Comparison of ENCODE assay signal across 26 cellular contexts in genomic region chr2:196568506-196568905, GRCh38. TPM values are rescaled to one million over a fixed set of nuclear protein-coding genes. Genes with fewer than 3 reads are reported as not detected.
DNase-seq lines count a peak whose midpoint lies in the region; ATAC-seq and TF ChIP-seq lines count a peak whose summit lies in the region.
"Had no signal": no experiment of that assay in that cellular context is flagged by ENCODE, and none has a peak within 500 bp of the region (broad histone marks: within the 10 kb centered on the region; RNA-seq: fewer than 3 reads in every experiment).

No MANE protein-coding gene starts in this region.

- TF ChIP-seq CTCF in nephron (IDR thresholded peaks at IDR 0.05; ENCODE audit: unreplicated experiment in 3 of 3) (no peak), GM23338 (conservative IDR thresholded peaks at IDR 0.05; ENCODE audit: low read depth in 2 of 2) (no peak)

- no peaks in the 10 kb centered on the region for H3K27me3 ChIP-seq in GM23338 (ENCODE audit: insufficient read depth)
- H3K27me3 ChIP-seq: BLaER1 treated with 17β-estradiol and CSF1 and Interleukin-3, amounts not matched to agents 10 nM and 100 nM had no signal

- H2AFZ ChIP-seq in GM23338, result no peak overlapping the region

- peaks cover 48% of the 10 kb centered on the region for H3K27me3 Mint-ChIP-seq in activated CD8-positive, alpha-beta memory T cell treated with anti-CD3 and anti-CD28 coated beads, Interleukin-2, amount 10 ng/mL, durations not matched to agents 7 days and 5 days
- peaks cover 6% of the 10 kb centered on the region for H3K27me3 Mint-ChIP-seq in nephron (ENCODE audit: low read depth)
- H3K27me3 Mint-ChIP-seq in GM23338 (ENCODE audit: insufficient read depth, low read depth, poor library complexity), result no peaks in the 10 kb centered on the region

- H3F3A ChIP-seq in GM23338 (replicated peaks; ENCODE audit: low read depth), result no peaks in the 10 kb centered on the region

- no peak overlapping the region for H3K4me2 ChIP-seq in GM23338
- H3K4me2 ChIP-seq: A549; BLaER1 treated with 17β-estradiol and CSF1 and Interleukin-3, amounts not matched to agents 10 nM and 100 nM had no signal

- no peaks in the 10 kb centered on the region for H3K9me3 Mint-ChIP-seq in activated CD8-positive, alpha-beta memory T cell treated with anti-CD3 and anti-CD28 coated beads, Interleukin-2, amount 10 ng/mL, durations not matched to agents 7 days and 5 days (ENCODE audit: low read depth)
- H3K9me3 Mint-ChIP-seq in nephron (peaks cover 10% of the 10 kb centered on the region), GM23338 (no peaks in the 10 kb centered on the region)
- no peaks in the 10 kb centered on the region for H3K9me3 Mint-ChIP-seq in stimulated activated effector memory CD8-positive, alpha-beta T cell treated with anti-CD3 and anti-CD28 coated beads, Interleukin-12 subunit alpha, Interleukin-12 subunit beta, amount 100 ng/mL, for 72 hours

- CTCF ChIA-PET in activated CD8-positive, alpha-beta memory T cell treated with anti-CD3 and anti-CD28 coated beads, Interleukin-2, amount 10 ng/mL, durations not matched to agents 7 days and 5 days (lab: Charles Lee), result no interaction called here

- peak; percentile 45 for DNase-seq in activated CD8-positive, alpha-beta memory T cell treated with anti-CD3 and anti-CD28 coated beads, Interleukin-2, amount 10 ng/mL, durations not matched to agents 7 days and 5 days
- DNase-seq in activated CD8-positive, alpha-beta memory T cell treated with anti-CD3 and anti-CD28 coated beads for 24 hours, result no peak
- DNase-seq in stimulated activated effector memory CD8-positive, alpha-beta T cell treated with anti-CD3 and anti-CD28 coated beads, Interleukin-12 subunit alpha, Interleukin-12 subunit beta, amount 100 ng/mL, for 72 hours (ENCODE audit: low spot score in 2 of 2), result no peak
- DNase-seq in dermis blood vessel endothelial cell (no peak), GM23338 (ENCODE audit: low spot score) (no peak), DMS 273 (lab: John Stamatoyannopoulos, UW; ENCODE audit: unreplicated experiment) (no peak)
- DNase-seq: AML-193; Caco-2; Calu3; CD4-positive, alpha-beta T cell; CD8-positive, alpha-beta T cell; DMS 273 treated with DMSO at 0.1 percent for 48 hours; DMS153; DMS53; DMS79; DND-41; EL; GDM1 had no signal

- H3K4me1 ChIP-seq in GM23338 (ENCODE audit: insufficient read depth), result no peaks in the 10 kb centered on the region
- H3K4me1 ChIP-seq: A549, Caco-2 had no signal

- ATAC-seq in activated CD8-positive, alpha-beta memory T cell treated with anti-CD3 and anti-CD28 coated beads, Interleukin-2, amount 10 ng/mL, durations not matched to agents 7 days and 5 days, result no peak
- ATAC-seq in stimulated activated effector memory CD8-positive, alpha-beta T cell treated with anti-CD3 and anti-CD28 coated beads, Interleukin-12 subunit alpha, Interleukin-12 subunit beta, amount 100 ng/mL, for 72 hours, result peak; percentile 26
- ATAC-seq in GM23338, result no peak
- ATAC-seq: A549; CD8-positive, alpha-beta T cell; GM12878 had no signal

- no peak overlapping the region for H3K27ac Mint-ChIP-seq in activated CD8-positive, alpha-beta memory T cell treated with anti-CD3 and anti-CD28 coated beads, Interleukin-2, amount 10 ng/mL, durations not matched to agents 7 days and 5 days
- H3K27ac Mint-ChIP-seq in nephron (peak overlapping the region in 2 of 3 experiments; percentile 8 to 49), GM23338 (no peak overlapping the region)
- H3K27ac Mint-ChIP-seq in stimulated activated effector memory CD8-positive, alpha-beta T cell treated with anti-CD3 and anti-CD28 coated beads, Interleukin-12 subunit alpha, Interleukin-12 subunit beta, amount 100 ng/mL, for 72 hours, result no peak overlapping the region
- H3K27ac Mint-ChIP-seq: B cell; CD4-positive, alpha-beta T cell; CD8-positive, alpha-beta T cell had no signal

- H3K4me3 Mint-ChIP-seq in activated CD8-positive, alpha-beta memory T cell treated with anti-CD3 and anti-CD28 coated beads, Interleukin-2, amount 10 ng/mL, durations not matched to agents 7 days and 5 days, result no peak overlapping the region
- H3K4me3 Mint-ChIP-seq in nephron (no peak overlapping the region), GM23338 (no peak overlapping the region)
- no peak overlapping the region for H3K4me3 Mint-ChIP-seq in stimulated activated effector memory CD8-positive, alpha-beta T cell treated with anti-CD3 and anti-CD28 coated beads, Interleukin-12 subunit alpha, Interleukin-12 subunit beta, amount 100 ng/mL, for 72 hours
- H3K4me3 Mint-ChIP-seq: B cell; CD4-positive, alpha-beta T cell; CD8-positive, alpha-beta T cell had no signal

- H3K36me3 Mint-ChIP-seq in activated CD8-positive, alpha-beta memory T cell treated with anti-CD3 and anti-CD28 coated beads, Interleukin-2, amount 10 ng/mL, durations not matched to agents 7 days and 5 days, result no peaks in the 10 kb centered on the region
- H3K36me3 Mint-ChIP-seq in nephron (ENCODE audit: low read depth) (peaks cover 5% of the 10 kb centered on the region), GM23338 (ENCODE audit: low read depth) (0 out of 3 replicates have a peak, but pooled peaks cover 1% of the 10 kb centered on the region)
- H3K36me3 Mint-ChIP-seq in stimulated activated effector memory CD8-positive, alpha-beta T cell treated with anti-CD3 and anti-CD28 coated beads, Interleukin-12 subunit alpha, Interleukin-12 subunit beta, amount 100 ng/mL, for 72 hours, result no peaks in the 10 kb centered on the region
- H3K36me3 Mint-ChIP-seq: CD8-positive, alpha-beta T cell had no signal

- H3K4me1 Mint-ChIP-seq in activated CD8-positive, alpha-beta memory T cell treated with anti-CD3 and anti-CD28 coated beads, Interleukin-2, amount 10 ng/mL, durations not matched to agents 7 days and 5 days, result peaks cover 3% of the 10 kb centered on the region
- peaks cover 14% of the 10 kb centered on the region for H3K4me1 Mint-ChIP-seq in nephron
- H3K4me1 Mint-ChIP-seq in stimulated activated effector memory CD8-positive, alpha-beta T cell treated with anti-CD3 and anti-CD28 coated beads, Interleukin-12 subunit alpha, Interleukin-12 subunit beta, amount 100 ng/mL, for 72 hours, result no peaks in the 10 kb centered on the region
- no peaks in the 10 kb centered on the region for H3K4me1 Mint-ChIP-seq in GM23338
- H3K4me1 Mint-ChIP-seq: B cell had no signal

- no peaks in the 10 kb centered on the region for H3K9me2 ChIP-seq in GM23338 (ENCODE audit: insufficient read depth)

- H3K4me3 ChIP-seq in GM23338, result no peak overlapping the region
- H3K4me3 ChIP-seq: A549; BLaER1 treated with 17β-estradiol and CSF1 and Interleukin-3, amounts not matched to agents 10 nM and 100 nM; GM12878 had no signal

- no peak overlapping the region for H3K27ac ChIP-seq in GM23338 (ENCODE audit: low read depth)
- H3K27ac ChIP-seq: 22Rv1; A549; BLaER1 treated with 17β-estradiol and CSF1 and Interleukin-3, amounts not matched to agents 10 nM and 100 nM; C4-2B had no signal

- H4K20me1 ChIP-seq in GM23338 (replicated peaks; ENCODE audit: insufficient read depth), result no peaks in the 10 kb centered on the region
- H4K20me1 ChIP-seq: BLaER1 treated with 17β-estradiol and CSF1 and Interleukin-3, amounts not matched to agents 10 nM and 100 nM had no signal

- H3K36me3 ChIP-seq in GM23338 (ENCODE audit: insufficient read depth), result no peaks in the 10 kb centered on the region
- H3K36me3 ChIP-seq: BLaER1 treated with 17β-estradiol and CSF1 and Interleukin-3, amounts not matched to agents 10 nM and 100 nM had no signal

- no peaks in the 10 kb centered on the region for H3K79me2 ChIP-seq in GM23338 (replicated peaks; ENCODE audit: insufficient read depth)

TF ChIP-seq in GM23338, 12 proteins besides CTCF, POLR2A, EP300 and RAD21 (continues in another document):
- TF ChIP-seq POLR2AphosphoS5 (IDR thresholded peaks at IDR 0.05; ENCODE audit: low read depth) (no peak), REST (IDR thresholded peaks at IDR 0.05; ENCODE audit: unreplicated experiment) (no peak)

RNA-seq across cellular contexts. Expression of gene HECW2, which starts 24.8 kb away (rescaled TPM):
- 1 to 10 TPM; 2.6 to 6.6 TPM for total RNA-seq in activated CD8-positive, alpha-beta memory T cell treated with anti-CD3 and anti-CD28 coated beads, Interleukin-2, amount 10 ng/mL, durations not matched to agents 7 days and 5 days
- 36.4 and 40.8 TPM in 2 replicates for total RNA-seq in dermis blood vessel endothelial cell
- total RNA-seq in GM23338 (2014; rRNA removed; shearing (Covaris generic)), result 4.0 and 10.7 TPM in 2 replicates
- polyA plus RNA-seq in GM23338 (2016; fragmentation: Nextera tagmentation; extraction: Ambion mirVana), result 0.89 and 1.9 TPM in 2 replicates
- total RNA-seq: G401 had no signal

Comparison
In these comparisons a context has a peak if more than half of its experiments do, and no peak if none do; other contexts are left out.
1. H3K27ac Mint-ChIP-seq: peak in nephron (2 of 3); none in activated CD8-positive, alpha-beta memory T cell treated with anti-CD3 and anti-CD28 coated beads, Interleukin-2, amount 10 ng/mL, durations not matched to agents 7 days and 5 days (single experiment), stimulated activated effector memory CD8-positive, alpha-beta T cell treated with anti-CD3 and anti-CD28 coated beads, Interleukin-12 subunit alpha, Interleukin-12 subunit beta, amount 100 ng/mL, for 72 hours (single experiment) and GM23338 (single experiment).